ENCODE assay signal across 1 cellular context in genomic region chr20:50730765-50731054, GRCh38.
A peak's percentile ranks its signal among the peaks of the same experiment; 100 is the strongest.
TF ChIP-seq lines count a peak whose summit lies in the region.

No MANE protein-coding gene starts in this region.

TF ChIP-seq in HEK293, 187 proteins besides CTCF, POLR2A, EP300 and RAD21 (continued from another document):
- TF ChIP-seq PRDM2 (tag by site-specific recombination; IDR thresholded peaks at IDR 0.05; ENCODE audit: borderline replicate concordance), result no peak
- TF ChIP-seq ZNF274 (IDR thresholded peaks at IDR 0.05; ENCODE audit: low read length), result no peak
- TF ChIP-seq ZNF274 (tag by site-specific recombination; IDR thresholded peaks at IDR 0.05; ENCODE audit: borderline replicate concordance), result no peak
- TF ChIP-seq ZNF624 (tag by site-specific recombination; IDR thresholded peaks at IDR 0.05), result no peak
- TF ChIP-seq SCRT2 (tag by site-specific recombination; IDR thresholded peaks at IDR 0.05), result no peak
- no peak for TF ChIP-seq KLF9 (tag by site-specific recombination; IDR thresholded peaks at IDR 0.05; ENCODE audit: low read depth)
- no peak for TF ChIP-seq OVOL3 (tag by site-specific recombination; IDR thresholded peaks at IDR 0.05)
- TF ChIP-seq ZBTB44 (tag by site-specific recombination; IDR thresholded peaks at IDR 0.05), result 0 out of 2 replicates have a peak, but pooled peaks have one; percentile 31
- TF ChIP-seq ZNF140 (tag by site-specific recombination; IDR thresholded peaks at IDR 0.05), result no peak
- peak; percentile 43; the same call in 1 of the 2 replicates for TF ChIP-seq ZFP69B (tag by site-specific recombination; IDR thresholded peaks at IDR 0.05)
- TF ChIP-seq GLIS1 (tag by site-specific recombination; IDR thresholded peaks at IDR 0.05), result peak; percentile 34; the same call in 1 of the 2 replicates
- TF ChIP-seq GLI4 (tag by site-specific recombination; IDR thresholded peaks at IDR 0.05), result no peak
- TF ChIP-seq ZNF639 (tag by site-specific recombination; IDR thresholded peaks at IDR 0.05), result no peak
- no peak for TF ChIP-seq ZNF2 (tag by site-specific recombination; IDR thresholded peaks at IDR 0.05)
- TF ChIP-seq HOXA7 (CRISPR knock-in tag; IDR thresholded peaks at IDR 0.05; ENCODE audit: borderline replicate concordance), result no peak
- no peak for TF ChIP-seq ZNF214 (tag by site-specific recombination; IDR thresholded peaks at IDR 0.05; ENCODE audit: borderline replicate concordance)
- peak; percentile 70 for TF ChIP-seq ZBTB8A (tag by site-specific recombination; IDR thresholded peaks at IDR 0.05)
- peak; percentile 21; the same call in 1 of the 2 replicates for TF ChIP-seq ZNF561 (tag by site-specific recombination; IDR thresholded peaks at IDR 0.05; ENCODE audit: borderline replicate concordance)
- no peak for TF ChIP-seq ZNF596 (tag by site-specific recombination; IDR thresholded peaks at IDR 0.05)
- no peak for TF ChIP-seq ZNF202 (tag by site-specific recombination; IDR thresholded peaks at IDR 0.05; ENCODE audit: borderline replicate concordance)
- 0 out of 2 replicates have a peak, but pooled peaks have one; percentile 8 for TF ChIP-seq KLF10 (tag by site-specific recombination; IDR thresholded peaks at IDR 0.05)
- TF ChIP-seq ZNF600 (tag by site-specific recombination; IDR thresholded peaks at IDR 0.05), result peak; percentile 38; the same call in 1 of the 2 replicates
- TF ChIP-seq ZIC2 (tag by site-specific recombination; IDR thresholded peaks at IDR 0.05), result peak; percentile 59; the same call in 1 of the 2 replicates
- no peak for TF ChIP-seq ZNF138 (tag by site-specific recombination; IDR thresholded peaks at IDR 0.05; ENCODE audit: borderline replicate concordance)
- TF ChIP-seq ZBTB48 (tag by site-specific recombination; IDR thresholded peaks at IDR 0.05), result peak; percentile 73
- TF ChIP-seq SP7 (tag by site-specific recombination; IDR thresholded peaks at IDR 0.05), result peak; percentile 20; the same call in 1 of the 2 replicates
